ENCODE assay signal across 8 cellular contexts in genomic region chr1:9910425-9911178, GRCh38. TPM values are rescaled to one million over a fixed set of nuclear protein-coding genes. Genes with fewer than 3 reads are reported as not detected.
A peak's percentile ranks its signal among the peaks of the same experiment; 100 is the strongest.
DNase-seq lines count a peak whose midpoint lies in the region; ATAC-seq, FAIRE-seq and TF ChIP-seq lines count a peak whose summit lies in the region.

No MANE protein-coding gene starts in this region.

- H3K36me3 Mint-ChIP-seq in Caco-2 (ENCODE audit: insufficient read depth, unreplicated experiment), result peaks cover 6% of the 10 kb centered on the region
- H3K36me3 Mint-ChIP-seq in activated CD8-positive, alpha-beta memory T cell treated with anti-CD3 and anti-CD28 coated beads, Interleukin-2, amount 10 ng/mL, durations not matched to agents 7 days and 5 days, result no peaks in the 10 kb centered on the region

- peaks cover 6% of the 10 kb centered on the region for H3K23me2 ChIP-seq in H1 (ENCODE audit: low read depth, low read length)

- CTCF ChIA-PET in Caco-2 (lab: Charles Lee) (interaction anchor here (0.5 to 1.0 kb wide), 3 partner anchors 33 to 42 kb away, joined by 3 to 6 read pairs (median 4); partner anchors contain the start of genes LZIC and NMNAT1), H1 (lab: Charles Lee; ENCODE audit: partially characterized antibody) (interaction anchor here (1.0 kb wide), 2 partner anchors 8 to 189 kb away, joined by 3 to 4 read pairs; no protein-coding TSS in a partner anchor)
- CTCF ChIA-PET in activated CD8-positive, alpha-beta memory T cell treated with anti-CD3 and anti-CD28 coated beads, Interleukin-2, amount 10 ng/mL, durations not matched to agents 7 days and 5 days (lab: Charles Lee), result interaction anchor here (0.6 to 1.0 kb wide), 4 partner anchors 9 to 33 kb away, joined by 3 to 4 read pairs (median 3); partner anchors contain the start of genes LZIC and NMNAT1

- no peak overlapping the region for H2BK20ac ChIP-seq in H1 (ENCODE audit: low read length)

- no peaks in the 10 kb centered on the region for H3K9me3 Mint-ChIP-seq in Caco-2 (ENCODE audit: unreplicated experiment)
- no peaks in the 10 kb centered on the region for H3K9me3 Mint-ChIP-seq in activated CD8-positive, alpha-beta memory T cell treated with anti-CD3 and anti-CD28 coated beads, Interleukin-2, amount 10 ng/mL, durations not matched to agents 7 days and 5 days (ENCODE audit: low read depth)

- H3K9ac ChIP-seq in H1 (replicated peaks in 1 of 4; ENCODE audit: extremely low read depth in 1 of 4, low read depth in 3 of 4, low read length in 3 of 4), result peak overlapping the region; percentile 57 to 78 (median 60)

- intact Hi-C loops in Caco-2 (cut with micrococcal nuclease; ENCODE audit: unreplicated experiment), result loop anchor here (2.0 kb wide), 1 partner anchor 32 kb away; the partner anchor contains the start of genes LZIC and NMNAT1

- no peak for TF ChIP-seq RAD21 in H1 (IDR thresholded peaks at IDR 0.05 in 1 of 2, conservative IDR thresholded peaks at IDR 0.05 in 1 of 2; ENCODE audit: low read depth in 2 of 2, low read length in 2 of 2)

- H4K91ac ChIP-seq in H1 (replicated peaks; ENCODE audit: insufficient read length, low read length), result no peak overlapping the region

- H3K79me1 ChIP-seq in H1 (ENCODE audit: low read depth, low read length), result peaks cover 9% of the 10 kb centered on the region

- peak; percentile 51 to 74 for TF ChIP-seq POLR2A in H1 (IDR thresholded peaks at IDR 0.05; ENCODE audit: control extremely low read depth in 1 of 2, low read depth in 2 of 2, low read length in 2 of 2)

- ATAC-seq in GM21381 (IDR thresholded peaks at IDR 0.05; ENCODE audit: unreplicated experiment), result peak; percentile 90
- peak; percentile 96 for ATAC-seq in activated CD8-positive, alpha-beta memory T cell treated with anti-CD3 and anti-CD28 coated beads, Interleukin-2, amount 10 ng/mL, durations not matched to agents 7 days and 5 days

- 5% methylated on average over 14 of the region's 44 CpGs; no CpG with 5 or more reads in 1 of the 2 experiments for WGBS in H1 (ENCODE audit: extremely low coverage in 1 of 2, insufficient coverage in 1 of 2, insufficient read length in 1 of 2, insufficient replicate concordance in 2 of 2, low coverage in 1 of 2, low lambda C conversion rate in 2 of 2, missing lambda C conversion rate in 1 of 2), 2 experiments

- 0 out of 2 replicates have a peak overlapping the region, but pooled peaks have one; percentile 4 for H4K8ac ChIP-seq in H1 (ENCODE audit: extremely low read depth, insufficient read depth, low read length)

- peak overlapping the region; percentile 96 for H3K4me3 Mint-ChIP-seq in Caco-2 (ENCODE audit: unreplicated experiment)
- H3K4me3 Mint-ChIP-seq in activated CD8-positive, alpha-beta memory T cell treated with anti-CD3 and anti-CD28 coated beads, Interleukin-2, amount 10 ng/mL, durations not matched to agents 7 days and 5 days, result peak overlapping the region; percentile 91

- H2BK15ac ChIP-seq in H1 (ENCODE audit: low read length), result no peak overlapping the region

- H3K4me3 ChIP-seq in Caco-2 (ENCODE audit: low read depth, low read length), result peak overlapping the region; percentile 50
- H3K4me3 ChIP-seq in H1 (ENCODE audit: extremely low read depth in 1 of 4, insufficient read depth in 2 of 4, low read depth in 3 of 4, low read length in 4 of 4), result peak overlapping the region; percentile 56 to 80 (median 78)

- TSS peak; percentile 96 for BruUV-seq in Caco-2 (replicated peaks; lab: Mats Ljungman, UMichigan)

- TF ChIP-seq EP300 in H1 (IDR thresholded peaks at IDR 0.05; ENCODE audit: borderline replicate concordance in 1 of 2, low read depth in 2 of 2, low read length in 2 of 2), result no peak

- POLR2A ChIA-PET in Caco-2 (lab: Charles Lee), result interaction anchor here (0.5 to 1.0 kb wide), 6 partner anchors 12 to 404 kb away, joined by 3 to 10 read pairs (median 3); partner anchors contain the start of genes KIF1B, LZIC and NMNAT1
- POLR2A ChIA-PET in H1 (lab: Charles Lee; ENCODE audit: partially characterized antibody), result interaction anchor here (0.8 to 1.2 kb wide), 8 partner anchors 9 to 40 kb away, joined by 3 to 10 read pairs (median 4); no protein-coding TSS in a partner anchor

- peak overlapping the region; percentile 92 for H3K27ac Mint-ChIP-seq in Caco-2 (ENCODE audit: unreplicated experiment)
- H3K27ac Mint-ChIP-seq in activated CD8-positive, alpha-beta memory T cell treated with anti-CD3 and anti-CD28 coated beads, Interleukin-2, amount 10 ng/mL, durations not matched to agents 7 days and 5 days, result peak overlapping the region; percentile 92

- H3K4me1 Mint-ChIP-seq in Caco-2 (ENCODE audit: low read depth, unreplicated experiment), result peaks cover 26% of the 10 kb centered on the region
- peaks cover 32% of the 10 kb centered on the region for H3K4me1 Mint-ChIP-seq in activated CD8-positive, alpha-beta memory T cell treated with anti-CD3 and anti-CD28 coated beads, Interleukin-2, amount 10 ng/mL, durations not matched to agents 7 days and 5 days

- H3K27ac ChIP-seq in H1 (ENCODE audit: low read depth, low read length), result peak overlapping the region; percentile 60

- no peaks in the 10 kb centered on the region for H3K27me3 ChIP-seq in Caco-2 (replicated peaks; ENCODE audit: control insufficient read depth, insufficient read depth, low read length)
- H3K27me3 ChIP-seq in H1 (replicated peaks in 1 of 4; ENCODE audit: control insufficient read depth in 3 of 4, extremely low read depth in 1 of 4, insufficient read depth in 3 of 4, low read length in 3 of 4), result no peaks in the 10 kb centered on the region

- FAIRE-seq in HTR-8/SVneo (lab: Jason Lieb, UNC) (peak; percentile 98), H1 (lab: Jason Lieb, UNC) (peak; percentile 45)

- peak; percentile 99 for DNase-seq in Caco-2
- DNase-seq in HTR-8/SVneo (ENCODE audit: insufficient read length, low spot score), result peak; percentile 96
- DNase-seq in NOMO-1 treated with DMSO at 0.1 percent for 48 hours (lab: John Stamatoyannopoulos, UW; ENCODE audit: unreplicated experiment), result peak; percentile 99
- DNase-seq in activated CD8-positive, alpha-beta memory T cell treated with anti-CD3 and anti-CD28 coated beads, Interleukin-2, amount 10 ng/mL, durations not matched to agents 7 days and 5 days, result peak; percentile 100
- peak; percentile 96 to 100 for DNase-seq in H1 (ENCODE audit: low read depth in 1 of 2, low spot score in 2 of 2)
- peak; percentile 100 for DNase-seq in mesenteric fat pad (ENCODE audit: low spot score)
- peak; percentile 100 for DNase-seq in stimulated activated CD8-positive, alpha-beta memory T cell treated with anti-CD3 and anti-CD28 coated beads, Interleukin-15, amount 100 ng/mL, for 1 hour (ENCODE audit: low read depth)

- H4K20me1 ChIP-seq in H1 (replicated peaks in 1 of 2; ENCODE audit: control insufficient read depth in 1 of 2, insufficient read depth in 2 of 2, low read length in 2 of 2), result peaks cover 0 to 2% of the 10 kb centered on the region in 2 experiments

- peak overlapping the region; percentile 73 to 81 for H3K4me2 ChIP-seq in H1 (ENCODE audit: insufficient read depth in 1 of 2, low read depth in 2 of 2, low read length in 2 of 2)

- H3K4ac ChIP-seq in H1 (replicated peaks; ENCODE audit: insufficient read length, low read depth, low read length), result no peak overlapping the region

- H3K36me3 ChIP-seq in Caco-2 (ENCODE audit: control insufficient read depth, insufficient read depth, low read length), result no peaks in the 10 kb centered on the region
- no peaks in the 10 kb centered on the region for H3K36me3 ChIP-seq in H1 (ENCODE audit: control insufficient read depth in 2 of 4, insufficient read depth in 4 of 4, low read length in 3 of 4)

- no peak overlapping the region for H2AK5ac ChIP-seq in H1 (ENCODE audit: low read depth, low read length)

- H3K9me3 ChIP-seq in Caco-2, result no peaks in the 10 kb centered on the region
- no peaks in the 10 kb centered on the region for H3K9me3 ChIP-seq in H1 (ENCODE audit: insufficient read depth in 2 of 2, low read depth in 1 of 2, low read length in 1 of 2)

- peaks cover 7 to 19% of the 10 kb centered on the region in 2 experiments; a peak in 2 of 4 replicates for H3K79me2 ChIP-seq in H1 (ENCODE audit: control insufficient read depth in 1 of 2, insufficient read depth in 2 of 2, low read length in 2 of 2)

- H3K4me1 ChIP-seq in Caco-2, result peaks cover 15% of the 10 kb centered on the region
- H3K4me1 ChIP-seq in H1 (replicated peaks in 1 of 4; ENCODE audit: control insufficient read depth in 3 of 4, insufficient read depth in 4 of 4, low read length in 3 of 4), result peaks cover 2 to 6% (median 4%) of the 10 kb centered on the region in 4 experiments; a peak in 4 of 7 replicates

- H2AFZ ChIP-seq in H1 (ENCODE audit: low read length), result 0 out of 2 replicates have a peak overlapping the region, but pooled peaks have one; percentile 79

- peak overlapping the region; percentile 71 for H3K56ac ChIP-seq in H1 (replicated peaks; ENCODE audit: insufficient read length, low read depth, low read length)

- H2BK12ac ChIP-seq in H1 (ENCODE audit: low read depth, low read length), result no peak overlapping the region

- H3K23ac ChIP-seq in H1 (ENCODE audit: insufficient read length), result no peak overlapping the region

- H4K5ac ChIP-seq in H1 (ENCODE audit: insufficient read length, low read depth, low read length), result peak overlapping the region; percentile 20

- H3K27me3 Mint-ChIP-seq in Caco-2 (ENCODE audit: insufficient read depth, unreplicated experiment), result no peaks in the 10 kb centered on the region
- peaks cover 8% of the 10 kb centered on the region for H3K27me3 Mint-ChIP-seq in activated CD8-positive, alpha-beta memory T cell treated with anti-CD3 and anti-CD28 coated beads, Interleukin-2, amount 10 ng/mL, durations not matched to agents 7 days and 5 days

- H2BK5ac ChIP-seq in H1 (ENCODE audit: low read depth, low read length), result peak overlapping the region; percentile 46; the same call in 1 of the 2 replicates

- H2BK120ac ChIP-seq in H1 (replicated peaks; ENCODE audit: low read depth, low read length), result no peak overlapping the region

- TF ChIP-seq CTCF in Caco-2 (IDR thresholded peaks at IDR 0.05; ENCODE audit: insufficient read depth in 1 of 2, low read depth in 1 of 2, low read length in 1 of 2, severe bottlenecking in 1 of 2, unreplicated experiment in 1 of 2) (no peak), H1 (IDR thresholded peaks at IDR 0.05; ENCODE audit: control extremely low read depth in 1 of 3, insufficient read depth in 1 of 3, low read depth in 1 of 3, low read length in 3 of 3) (no peak)

- H3K14ac ChIP-seq in H1 (ENCODE audit: insufficient read length), result no peak overlapping the region

- H3K18ac ChIP-seq in H1 (ENCODE audit: extremely low read depth, low read length), result peak overlapping the region; percentile 79

RNA-seq across cellular contexts. Expression of gene CTNNBIP1, which starts 0.5 kb away (rescaled TPM):
- total RNA-seq in Caco-2 (2022) (17.1 and 17.5 TPM in 2 replicates), mesenteric fat pad (29.8 TPM)
- 10 to 100 TPM; 10.9 to 15.8 TPM for total RNA-seq in activated CD8-positive, alpha-beta memory T cell treated with anti-CD3 and anti-CD28 coated beads, Interleukin-2, amount 10 ng/mL, durations not matched to agents 7 days and 5 days
- 46.6 and 49.5 TPM in 2 replicates for total RNA-seq in H1 (2021; fragmentation: NEBNext Ultra II Directional; extraction: Animal tissue kit (Norgen Biotek cat#: 25700))
- 40.9 and 48.8 TPM in 2 replicates for polyA plus RNA-seq in H1 (2011; rRNA removed)
- 50.8 TPM for polyA plus RNA-seq in H1 (2011; cell fraction: cytosol; rRNA removed)
- polyA plus RNA-seq in H1 (2011; cell fraction: nucleus; rRNA removed), result 37.8 TPM
- polyA plus RNA-seq in H1 (2012, experiment 1 of 2), result 29.8 to 63.7 TPM (median 56.8 TPM) in 4 replicates
- polyA plus RNA-seq in H1 (2012, experiment 2 of 2), result 31.9 TPM
- 27.0 TPM for polyA plus RNA-seq in H1 (2013, experiment 1 of 2)
- polyA plus RNA-seq in H1 (2013, experiment 2 of 2), result 29.6 TPM
- 21.0 and 32.7 TPM in 2 replicates for polyA minus RNA-seq in H1 (2011; rRNA and poly(A)+ RNA removed)
- 36.7 TPM for polyA minus RNA-seq in H1 (2011; cell fraction: cytosol; rRNA and poly(A)+ RNA removed)
- polyA minus RNA-seq in H1 (2011; cell fraction: nucleus; rRNA and poly(A)+ RNA removed), result 18.3 TPM

RNA-seq across cellular contexts. Expression of gene LZIC, which starts 32.6 kb away (rescaled TPM):
- total RNA-seq in Caco-2 (2022) (27.0 and 33.2 TPM in 2 replicates), mesenteric fat pad (23.4 TPM)
- total RNA-seq in activated CD8-positive, alpha-beta memory T cell treated with anti-CD3 and anti-CD28 coated beads, Interleukin-2, amount 10 ng/mL, durations not matched to agents 7 days and 5 days, result 10 to 100 TPM; 25.0 to 27.7 TPM
- total RNA-seq in H1 (2021; fragmentation: NEBNext Ultra II Directional; extraction: Animal tissue kit (Norgen Biotek cat#: 25700)), result 20.0 and 20.3 TPM in 2 replicates
- polyA plus RNA-seq in H1 (2011; rRNA removed), result 2.2 and 4.8 TPM in 2 replicates
- polyA plus RNA-seq in H1 (2011; cell fraction: cytosol; rRNA removed), result 6.7 TPM
- 2.9 TPM for polyA plus RNA-seq in H1 (2011; cell fraction: nucleus; rRNA removed)
- polyA plus RNA-seq in H1 (2012, experiment 1 of 2), result 9.4 to 26.2 TPM (median 12.9 TPM) in 4 replicates
- 4.1 TPM for polyA plus RNA-seq in H1 (2012, experiment 2 of 2)
- polyA plus RNA-seq in H1 (2013, experiment 1 of 2), result 13.9 TPM
- polyA plus RNA-seq in H1 (2013, experiment 2 of 2), result 15.8 TPM
- polyA minus RNA-seq in H1 (2011; rRNA and poly(A)+ RNA removed), result 6.9 and 7.8 TPM in 2 replicates
- 3.5 TPM for polyA minus RNA-seq in H1 (2011; cell fraction: cytosol; rRNA and poly(A)+ RNA removed)
- polyA minus RNA-seq in H1 (2011; cell fraction: nucleus; rRNA and poly(A)+ RNA removed), result 8.0 TPM

RNA-seq across cellular contexts. Expression of gene NMNAT1, which starts 32.7 kb away (rescaled TPM):
- 3.1 and 3.8 TPM in 2 replicates for total RNA-seq in Caco-2 (2022)
- 1 to 10 TPM; 6.5 to 10.0 TPM for total RNA-seq in activated CD8-positive, alpha-beta memory T cell treated with anti-CD3 and anti-CD28 coated beads, Interleukin-2, amount 10 ng/mL, durations not matched to agents 7 days and 5 days
- total RNA-seq in H1 (2021; fragmentation: NEBNext Ultra II Directional; extraction: Animal tissue kit (Norgen Biotek cat#: 25700)), result 2.0 and 2.5 TPM in 2 replicates
- 1.8 and 2.0 TPM in 2 replicates for polyA plus RNA-seq in H1 (2011; rRNA removed)
- 2.9 TPM for polyA plus RNA-seq in H1 (2011; cell fraction: cytosol; rRNA removed)
- 1.3 TPM for polyA plus RNA-seq in H1 (2011; cell fraction: nucleus; rRNA removed)
- 2.7 to 4.7 TPM (median 3.3 TPM) in 4 replicates for polyA plus RNA-seq in H1 (2012, experiment 1 of 2)
- 0.47 TPM for polyA plus RNA-seq in H1 (2012, experiment 2 of 2)
- 2.5 TPM for polyA plus RNA-seq in H1 (2013, experiment 1 of 2)
- 2.0 TPM for polyA plus RNA-seq in H1 (2013, experiment 2 of 2)
- polyA minus RNA-seq in H1 (2011; rRNA and poly(A)+ RNA removed), result 3.0 and 4.8 TPM in 2 replicates
- polyA minus RNA-seq in H1 (2011; cell fraction: cytosol; rRNA and poly(A)+ RNA removed), result 1.3 TPM
- 1.2 TPM for polyA minus RNA-seq in H1 (2011; cell fraction: nucleus; rRNA and poly(A)+ RNA removed)
- 11.9 TPM for total RNA-seq in mesenteric fat pad

Comparison
In these comparisons a context has a peak if more than half of its experiments do, and no peak if none do; other contexts are left out.
1. Peak in every context shown above with its lines: DNase-seq, ATAC-seq, H3K4me3 ChIP-seq and H3K27ac ChIP-seq.